In the genomic region with DNA sequence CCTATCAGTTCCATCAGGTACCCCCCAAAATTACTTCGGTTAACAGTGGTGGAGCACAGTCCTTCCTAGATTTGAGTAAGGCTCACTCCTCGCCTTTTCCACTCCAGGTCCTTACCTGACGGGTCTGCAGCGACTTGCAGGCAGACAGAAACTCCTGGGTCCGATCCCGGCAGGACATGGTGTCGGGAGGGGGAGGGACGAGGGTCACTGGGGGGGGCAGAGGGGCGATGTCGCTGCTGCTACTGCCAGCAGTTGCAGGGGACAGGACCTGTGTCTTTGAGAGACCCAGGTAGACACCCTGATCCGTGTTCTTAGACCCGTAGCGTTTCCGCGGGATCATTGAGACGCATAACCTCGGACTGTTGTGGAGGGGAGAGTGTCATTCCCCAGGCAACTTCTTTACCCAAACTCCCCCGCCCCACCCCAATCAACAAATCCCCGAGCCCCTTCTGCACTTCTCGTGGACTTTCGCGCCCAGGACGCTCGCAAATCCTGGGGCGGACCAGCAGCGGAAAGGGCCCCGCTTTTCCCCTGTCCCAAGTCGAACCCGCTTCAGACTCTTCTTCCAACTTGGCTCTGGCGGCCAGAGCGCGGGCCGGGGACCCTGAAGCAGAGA, we compare ENCODE assay signal across 9 cellular contexts. TPM values are rescaled to one million over a fixed set of nuclear protein-coding genes. Genes with fewer than 3 reads are reported as not detected.
A peak's percentile ranks its signal among the peaks of the same experiment; 100 is the strongest.
DNase-seq lines count a peak whose midpoint lies in the region; ATAC-seq, FAIRE-seq and TF ChIP-seq lines count a peak whose summit lies in the region.
"Had no signal": no experiment of that assay in that cellular context is flagged by ENCODE, and none has a peak within 500 bp of the region (broad histone marks: within the 10 kb centered on the region; RNA-seq: fewer than 3 reads in every experiment).

No MANE protein-coding gene starts in this region.

- no peaks in the 10 kb centered on the region for H3K27me3 ChIP-seq in bronchial epithelial cell (ENCODE audit: control insufficient read depth, insufficient read depth, low read length)

- peak overlapping the region; percentile 95 for H3K4me3 Mint-ChIP-seq in mesothelial cell of epicardium

- no peaks in the 10 kb centered on the region for H3K9me3 Mint-ChIP-seq in mesothelial cell of epicardium

- DNase-seq in DMS 273 (lab: John Stamatoyannopoulos, UW; ENCODE audit: unreplicated experiment): peak; percentile 84
- no peak for DNase-seq in DMS 273 treated with DMSO at 0.1 percent for 48 hours (lab: John Stamatoyannopoulos, UW)
- DNase-seq in LNCaP clone FGC (ENCODE audit: low read depth): no peak
- DNase-seq in bronchial epithelial cell (ENCODE audit: low read depth): no peak
- DNase-seq in mesothelial cell of epicardium (ENCODE audit: low spot score in 2 of 2, unreplicated experiment in 2 of 2): no peak
- no peak for DNase-seq in putamen (ENCODE audit: low spot score)

- peaks cover 23% of the 10 kb centered on the region for H3K4me1 Mint-ChIP-seq in mesothelial cell of epicardium

- no peaks in the 10 kb centered on the region for H3K27me3 Mint-ChIP-seq in mesothelial cell of epicardium (ENCODE audit: low read depth)

- H3K4me3 ChIP-seq in LNCaP clone FGC (ENCODE audit: low read depth, low read length): peak overlapping the region; percentile 96
- H3K4me3 ChIP-seq in bronchial epithelial cell (ENCODE audit: low read depth, low read length): peak overlapping the region; percentile 88

- peaks cover 26% of the 10 kb centered on the region for H3K36me3 ChIP-seq in bronchial epithelial cell (ENCODE audit: control insufficient read depth, insufficient read depth, low read length)

- ATAC-seq in GM19035 (IDR thresholded peaks at IDR 0.05; ENCODE audit: unreplicated experiment) (no peak), GM19463 (IDR thresholded peaks at IDR 0.05; ENCODE audit: unreplicated experiment) (no peak)

- no peak for FAIRE-seq in bronchial epithelial cell (lab: Jason Lieb, UNC)
- FAIRE-seq: A204.1 had no signal

- peak overlapping the region; percentile 100 for H3K27ac Mint-ChIP-seq in mesothelial cell of epicardium

- TF ChIP-seq CTCF in LNCaP clone FGC (IDR thresholded peaks at IDR 0.05; ENCODE audit: control insufficient read depth, extremely low read depth, insufficient read depth) (no peak), bronchial epithelial cell (IDR thresholded peaks at IDR 0.05; ENCODE audit: insufficient read depth, low read length, severe bottlenecking) (no peak), mesothelial cell of epicardium (IDR thresholded peaks at IDR 0.05; ENCODE audit: unreplicated experiment) (no peak)

- H3K36me3 Mint-ChIP-seq in mesothelial cell of epicardium: peaks cover 16% of the 10 kb centered on the region

RNA-seq across cellular contexts. Expression of gene STX5, which starts 0.8 kb away (rescaled TPM):
- total RNA-seq in bronchial epithelial cell: 31.3 and 36.2 TPM in 2 replicates
- total RNA-seq in mesothelial cell of epicardium: 55.2 to 57.9 TPM (median 55.8 TPM) in 3 replicates

RNA-seq across cellular contexts. Expression of gene TEX54, which starts 1.6 kb away (rescaled TPM):
- total RNA-seq in bronchial epithelial cell (not detected in 2 replicates), mesothelial cell of epicardium (not detected in 3 replicates)

RNA-seq across cellular contexts. Expression of gene WDR74, which starts 8.4 kb away (rescaled TPM):
- total RNA-seq in bronchial epithelial cell (59.0 and 113 TPM in 2 replicates), mesothelial cell of epicardium (59.3 to 63.7 TPM (median 62.1 TPM) in 3 replicates)

RNA-seq across cellular contexts. Expression of gene NXF1, which starts 25.8 kb away (rescaled TPM):
- total RNA-seq in bronchial epithelial cell: 13.4 and 15.3 TPM in 2 replicates
- 108 to 111 TPM (median 110 TPM) in 3 replicates for total RNA-seq in mesothelial cell of epicardium

RNA-seq across cellular contexts. Expression of gene TMEM223, which starts 39.2 kb away (rescaled TPM):
- total RNA-seq in bronchial epithelial cell (18.6 and 19.5 TPM in 2 replicates), mesothelial cell of epicardium (17.4 to 21.4 TPM (median 19.2 TPM) in 3 replicates)
